31 cellular contexts compared by ENCODE assay signal in genomic region chr4:100070868-100071267, GRCh38.
"Had no signal": no experiment of that assay in that cellular context is flagged by ENCODE, and none has a peak within 500 bp of the region (broad histone marks: within the 10 kb centered on the region; RNA-seq: fewer than 3 reads in every experiment).

No MANE protein-coding gene starts in this region.

- H3K36me3 ChIP-seq: adrenal gland, esophagus muscularis mucosa, gastrocnemius medialis, heart right ventricle, WERI-Rb-1 had no signal

- FAIRE-seq: colon had no signal

- H3K79me2 ChIP-seq: hepatocyte had no signal

- DNase-seq: activated B cell treated with CpG ODN at 0.5 μM for 24 hours; activated CD4-positive, alpha-beta T cell treated with anti-CD3 and anti-CD28 coated beads for 48 hours; activated CD4-positive, alpha-beta T cell treated with anti-CD3 and anti-CD28 coated beads, Interleukin-2, amount 50 U/mL, for 1 hour; activated CD4-positive, alpha-beta T cell treated with anti-CD3 and anti-CD28 coated beads, Interleukin-2, amount 50 U/mL, for 48 hours; activated CD8-positive, alpha-beta memory T cell treated with anti-CD3 and anti-CD28 coated beads for 24 hours; activated CD8-positive, alpha-beta T cell treated with anti-CD3 and anti-CD28 coated beads for 36 hours; activated effector memory CD4-positive, alpha-beta T cell treated with Interleukin-2 at 50 U/mL for 16 hours; activated naive CD4-positive, alpha-beta T cell treated with anti-CD3 and anti-CD28 coated beads for 36 hours; activated naive CD8-positive, alpha-beta T cell treated with anti-CD3 and anti-CD28 coated beads for 36 hours; activated naive CD8-positive, alpha-beta T cell treated with anti-CD3 and anti-CD28 coated beads, Interleukin-2, amount 50 U/mL, for 24 hours; activated T-cell treated with anti-CD3 and anti-CD28 coated beads, Interleukin-2, amount 50 U/mL, for 4 hours; adrenal gland; amygdala; aorta; caudate nucleus; cortex of kidney; dermis blood vessel endothelial cell; effector CD4-positive, alpha-beta T cell; effector memory CD8-positive, alpha-beta T cell; erythroblast; foreskin keratinocyte; gastrocnemius medialis; heart right ventricle; T1000; WERI-Rb-1 had no signal

- H3K9me3 ChIP-seq: adrenal gland, body of pancreas, esophagus muscularis mucosa, gastrocnemius medialis, heart right ventricle had no signal

- H3K4me2 ChIP-seq: hepatocyte had no signal

- ATAC-seq: activated CD4-positive, CD25-positive, alpha-beta regulatory T cell treated with anti-CD3 and anti-CD28 coated beads, Interleukin-2, amount 50 U/mL, for 24 hours; activated CD8-positive, alpha-beta T cell treated with anti-CD3 and anti-CD28 coated beads for 36 hours; activated naive CD8-positive, alpha-beta T cell treated with anti-CD3 and anti-CD28 coated beads, Interleukin-2, amount 50 U/mL, for 24 hours; activated T-cell treated with anti-CD3 and anti-CD28 coated beads, Interleukin-2, amount 50 U/mL, for 4 hours; activated T-helper 17 cell treated with anti-CD3 and anti-CD28 coated beads, Interleukin-2, amount 50 U/mL, for 72 hours; body of pancreas; effector memory CD8-positive, alpha-beta T cell; foreskin keratinocyte; gastrocnemius medialis; heart right ventricle had no signal

- H3K4me1 ChIP-seq: adrenal gland, body of pancreas, esophagus muscularis mucosa, foreskin keratinocyte, gastrocnemius medialis, heart right ventricle had no signal

- H3K27me3 ChIP-seq: adrenal gland, body of pancreas, esophagus muscularis mucosa, foreskin keratinocyte, gastrocnemius medialis, hepatocyte had no signal

- H3K4me3 ChIP-seq: adrenal gland, body of pancreas, esophagus muscularis mucosa, gastrocnemius medialis, heart right ventricle, hepatocyte had no signal

- H3K27ac ChIP-seq: adrenal gland, body of pancreas, esophagus muscularis mucosa, foreskin keratinocyte, gastrocnemius medialis, heart right ventricle, hepatocyte, WERI-Rb-1 had no signal

- H2AFZ ChIP-seq: hepatocyte had no signal
